Comparison of ENCODE assay signal across 8 cellular contexts in genomic region chr1:219189021-219189824, GRCh38. TPM values are rescaled to one million over a fixed set of nuclear protein-coding genes. Genes with fewer than 3 reads are reported as not detected.
A peak's percentile ranks its signal among the peaks of the same experiment; 100 is the strongest.
DNase-seq lines count a peak whose midpoint lies in the region; ATAC-seq and TF ChIP-seq lines count a peak whose summit lies in the region.

No MANE protein-coding gene starts in this region.

- H3K4me3 ChIP-seq in KMS-11 (IDR thresholded peaks at IDR 0.05; ENCODE audit: insufficient read depth, low read depth, low read length) (peak overlapping the region; percentile 28), epithelial cell of esophagus (ENCODE audit: low read length) (no peak overlapping the region), spleen (no peak overlapping the region)

- H3K9me3 ChIP-seq in spleen: peaks cover 0 to 8% (median 2%) of the 10 kb centered on the region in 8 donors

- peaks cover 16% of the 10 kb centered on the region; the same call in 1 of the 2 replicates for H3K79me2 ChIP-seq in KMS-11 (ENCODE audit: insufficient read depth, low read depth)

- H3K36me3 ChIP-seq in KMS-11 (ENCODE audit: insufficient read depth) (no peaks in the 10 kb centered on the region), spleen (peaks cover 0 to 20% (median 2%) of the 10 kb centered on the region in 6 donors)

- peak overlapping the region; percentile 77 for H3K4me2 ChIP-seq in KMS-11

- peak; percentile 73 for ATAC-seq in GM21619 (IDR thresholded peaks at IDR 0.05; ENCODE audit: unreplicated experiment)
- ATAC-seq in left colon: no peak

- H3K4me1 ChIP-seq in KMS-11 (ENCODE audit: low read depth, poor library complexity, severe bottlenecking) (peaks cover 40% of the 10 kb centered on the region), spleen (peaks cover 0 to 32% (median 20%) of the 10 kb centered on the region in 6 donors)

- H3K27ac ChIP-seq in KMS-11 (peak overlapping the region; percentile 93), spleen (peak overlapping the region in 5 of 8 donors; percentile 15 to 40 (median 26))

- no peaks in the 10 kb centered on the region for H4K20me1 ChIP-seq in KMS-11 (ENCODE audit: insufficient read depth)

- TF ChIP-seq POLR2A in spleen (IDR thresholded peaks at IDR 0.05): no peak

- TF ChIP-seq CTCF in GM10266 (IDR thresholded peaks at IDR 0.05; ENCODE audit: control insufficient read depth, insufficient read depth, low read depth, missing control alignments): no peak
- no peak for TF ChIP-seq CTCF in KMS-11 (conservative IDR thresholded peaks at IDR 0.05; ENCODE audit: low read depth, low read length)
- TF ChIP-seq CTCF in epithelial cell of esophagus (IDR thresholded peaks at IDR 0.05; ENCODE audit: insufficient read depth, low read depth, low read length, missing control alignments): no peak
- no peak for TF ChIP-seq CTCF in spleen (IDR thresholded peaks at IDR 0.05 in 8 of 11, conservative IDR thresholded peaks at IDR 0.05 in 3 of 11)

- no peaks in the 10 kb centered on the region for H3K27me3 ChIP-seq in KMS-11 (ENCODE audit: insufficient read depth, low read depth)
- no peaks in the 10 kb centered on the region for H3K27me3 ChIP-seq in spleen (replicated peaks in 1 of 7)

- intact Hi-C loops in spleen (cut with DNase I; ENCODE audit: low total_unique reads) (no loop called here), left colon (cut with DNase I, micrococcal nuclease) (no loop called here)

- DNase-seq in GM10266 (ENCODE audit: extremely low spot score) (peak; percentile 32), epithelial cell of esophagus (ENCODE audit: low read depth) (peak; percentile 32), spleen (no peak), left colon (no peak), NCI-H2029 (lab: John Stamatoyannopoulos, UW) (no peak), GF-D8 (lab: John Stamatoyannopoulos, UW) (no peak)

- H3K9ac ChIP-seq in KMS-11: peak overlapping the region; percentile 64

- H2AFZ ChIP-seq in KMS-11 (ENCODE audit: low read depth): 0 out of 2 replicates have a peak overlapping the region, but pooled peaks have one; percentile 12

RNA-seq across cellular contexts. Expression of gene LYPLAL1, which starts 15.5 kb away (rescaled TPM):
- 10 to 100 TPM; 13.6 to 31.9 (median 27.8) TPM for total RNA-seq in spleen
- polyA plus RNA-seq in spleen: 10 to 100 TPM; 26.0 to 42.5 (median 30.3) TPM
- total RNA-seq in left colon: 10 to 100 TPM; 14.8 to 22.7 TPM

Comparison
In these comparisons a context has a peak if more than half of its experiments do, and no peak if none do; other contexts are left out.
1. DNase-seq: peak in GM10266 (single experiment) and epithelial cell of esophagus (single experiment); none in spleen (single experiment), left colon (0 of 2), NCI-H2029 (single experiment) and GF-D8 (single experiment).